ENCODE assay signal across 8 cellular contexts in the genomic region with DNA sequence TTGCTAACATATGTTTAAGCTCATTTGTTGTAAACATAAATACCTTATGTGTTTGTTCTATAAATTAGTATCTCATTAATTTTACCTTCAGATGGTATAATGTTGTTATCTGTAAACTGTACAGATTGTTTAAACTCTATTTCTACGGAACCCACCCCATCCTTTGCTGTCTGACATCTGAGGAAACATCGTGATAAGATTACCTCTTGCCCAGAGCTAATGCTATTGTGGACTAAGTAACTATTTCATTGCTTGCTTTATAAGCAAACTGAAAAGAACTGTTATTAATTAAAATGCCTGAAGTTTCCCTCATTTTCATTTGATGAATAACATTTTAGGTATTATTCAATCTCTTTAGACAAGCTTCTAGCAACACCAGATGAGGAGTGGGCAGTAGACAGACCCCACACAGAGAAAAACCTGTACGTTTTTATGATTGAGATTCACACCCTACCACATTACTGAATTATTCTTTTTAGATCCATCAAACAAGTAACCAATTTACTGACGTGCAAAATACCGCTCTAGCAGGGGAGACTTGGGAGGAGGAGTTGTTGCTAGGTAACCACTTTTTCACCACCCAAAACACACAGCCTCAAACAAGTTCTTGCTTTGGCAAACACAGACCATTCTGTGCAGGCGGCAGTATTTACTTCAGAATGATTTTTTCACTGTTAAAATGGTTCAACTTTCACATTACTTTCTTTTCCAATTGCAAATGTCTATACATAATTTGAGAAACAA. TPM values are rescaled to one million over a fixed set of nuclear protein-coding genes. Genes with fewer than 3 reads are reported as not detected.
DNase-seq lines count a peak whose midpoint lies in the region; ATAC-seq and TF ChIP-seq lines count a peak whose summit lies in the region.

No MANE protein-coding gene starts in this region.

- H3K27ac Mint-ChIP-seq in T-helper 17 cell, result no peak overlapping the region

- peak overlapping the region; percentile 5 for H3K27ac ChIP-seq in parathyroid adenoma

- H3K4me3 Mint-ChIP-seq in T-helper 17 cell, result no peak overlapping the region

- H3K4me3 ChIP-seq in parathyroid adenoma (ENCODE audit: low read depth, low read length), result no peak overlapping the region

- peak overlapping the region; percentile 68 for H2AFZ ChIP-seq in parathyroid adenoma

- no peaks in the 10 kb centered on the region for H3K36me3 Mint-ChIP-seq in T-helper 17 cell (ENCODE audit: low read depth)

- peak; percentile 51 for ATAC-seq in GM19463 (IDR thresholded peaks at IDR 0.05; ENCODE audit: unreplicated experiment)
- ATAC-seq in T-helper 17 cell, result peak; percentile 39
- no peak for ATAC-seq in GM18517 (IDR thresholded peaks at IDR 0.05; ENCODE audit: unreplicated experiment)

- peaks cover 17% of the 10 kb centered on the region for H3K4me1 ChIP-seq in parathyroid adenoma

- no peaks in the 10 kb centered on the region for H3K27me3 Mint-ChIP-seq in T-helper 17 cell

- H3K79me2 ChIP-seq in parathyroid adenoma, result no peaks in the 10 kb centered on the region

- no peaks in the 10 kb centered on the region for H3K27me3 ChIP-seq in parathyroid adenoma (ENCODE audit: control insufficient read depth, insufficient read depth, low read length)

- peak; percentile 95 for DNase-seq in NCI-H1417 treated with DMSO at 0.1 percent for 48 hours (lab: John Stamatoyannopoulos, UW)
- no peak for DNase-seq in T-helper 17 cell
- DNase-seq in posterior vena cava (ENCODE audit: low spot score), result no peak
- DNase-seq in effector CD4-positive, alpha-beta T cell, result no peak
- DNase-seq in HuH-7.5 (ENCODE audit: low spot score), result no peak

- H3K4me2 ChIP-seq in parathyroid adenoma (ENCODE audit: low read length), result no peak overlapping the region

- H3K9me3 ChIP-seq in T-helper 17 cell (ENCODE audit: control insufficient read depth, low read length, poor library complexity, severe bottlenecking) (no peaks in the 10 kb centered on the region), parathyroid adenoma (ENCODE audit: control insufficient read depth, low read length) (no peaks in the 10 kb centered on the region)

- intact Hi-C loops in posterior vena cava (cut with DNase I), result no loop called here

- peak; percentile 12 for TF ChIP-seq CTCF in parathyroid adenoma (IDR thresholded peaks at IDR 0.05)

- H3K4me1 Mint-ChIP-seq in T-helper 17 cell, result peaks cover 2% of the 10 kb centered on the region

- no peaks in the 10 kb centered on the region for H3K36me3 ChIP-seq in parathyroid adenoma (ENCODE audit: control insufficient read depth, insufficient read depth, low read length)

- no peak overlapping the region for H3K9ac ChIP-seq in parathyroid adenoma

RNA-seq across cellular contexts. Expression of a gene that starts 1.9 kb away (rescaled TPM):
- under 1 TPM; 0.42 to 0.47 TPM for total RNA-seq in T-helper 17 cell
- total RNA-seq in posterior vena cava, result not detected
